24 cellular contexts compared by ENCODE assay signal in the genomic region with DNA sequence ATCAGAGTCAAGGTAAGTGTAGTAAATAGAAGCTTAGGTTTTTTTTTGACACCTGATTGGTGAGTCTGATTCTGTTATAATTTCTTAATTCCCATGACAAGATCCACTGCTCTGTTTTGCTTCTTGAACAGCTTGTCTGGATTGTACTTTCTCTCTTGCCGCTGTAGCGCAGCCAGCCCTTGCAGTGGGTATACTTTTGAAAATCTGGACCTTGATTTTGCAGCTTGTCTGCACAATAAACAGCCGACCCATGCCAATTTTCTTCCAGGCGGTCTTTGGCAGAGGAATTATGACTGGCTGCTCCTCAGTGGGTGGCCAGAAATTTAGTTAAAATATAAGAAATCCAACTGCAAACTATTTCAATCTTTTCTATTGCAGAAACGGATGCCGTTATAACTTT. TPM values are rescaled to one million over a fixed set of nuclear protein-coding genes. Genes with fewer than 3 reads are reported as not detected.
DNase-seq lines count a peak whose midpoint lies in the region; ATAC-seq, FAIRE-seq and TF ChIP-seq lines count a peak whose summit lies in the region.
"Had no signal": no experiment of that assay in that cellular context is flagged by ENCODE, and none has a peak within 500 bp of the region (broad histone marks: within the 10 kb centered on the region; RNA-seq: fewer than 3 reads in every experiment).

No MANE protein-coding gene starts in this region.

- peaks cover 15% of the 10 kb centered on the region for H3F3A ChIP-seq in SK-N-SH (replicated peaks; ENCODE audit: insufficient read depth)

- no peak for ATAC-seq in SK-N-SH treated with all-trans-retinoic acid at 6 μM for 48 hours
- peak; percentile 98 for ATAC-seq in left lobe of liver

- H3K4me2 ChIP-seq in SK-N-SH, result peak overlapping the region; percentile 45
- H3K4me2 ChIP-seq in astrocyte (ENCODE audit: low read length), result peak overlapping the region; percentile 44
- peak overlapping the region; percentile 36 for H3K4me2 ChIP-seq in skeletal muscle satellite cell (ENCODE audit: low read length)

- 0 out of 2 replicates have a peak, but pooled peaks cover 3% of the 10 kb centered on the region for H4K20me1 ChIP-seq in SK-N-SH (ENCODE audit: insufficient read depth)
- H4K20me1 ChIP-seq in astrocyte (ENCODE audit: insufficient read depth, low read length), result no peaks in the 10 kb centered on the region

- H3K27ac ChIP-seq in SK-N-SH (ENCODE audit: low read depth in 2 of 2, low read length in 1 of 2), result no peak overlapping the region
- H3K27ac ChIP-seq in astrocyte (ENCODE audit: low read depth, low read length), result no peak overlapping the region
- no peak overlapping the region for H3K27ac ChIP-seq in Peyer's patch
- H3K27ac ChIP-seq: 22Rv1 had no signal

- no peaks in the 10 kb centered on the region for H3K36me3 ChIP-seq in SK-N-SH (replicated peaks in 1 of 2; ENCODE audit: control insufficient read depth in 1 of 2, insufficient read depth in 2 of 2, low read length in 1 of 2)
- no peaks in the 10 kb centered on the region for H3K36me3 ChIP-seq in astrocyte (ENCODE audit: insufficient read depth, low read length)
- H3K36me3 ChIP-seq in skeletal muscle satellite cell (ENCODE audit: insufficient read depth, low read length), result no peaks in the 10 kb centered on the region
- H3K36me3 ChIP-seq in Peyer's patch, result no peaks in the 10 kb centered on the region
- no peaks in the 10 kb centered on the region for H3K36me3 ChIP-seq in Caco-2 (ENCODE audit: control insufficient read depth, insufficient read depth, low read length)

- TF ChIP-seq POLR2A in Peyer's patch (IDR thresholded peaks at IDR 0.05), result no peak

- BruUV-seq in Caco-2 (replicated peaks; lab: Mats Ljungman, UMichigan), result no TSS peak

- H3K9me3 ChIP-seq in SK-N-SH (no peaks in the 10 kb centered on the region), astrocyte (ENCODE audit: insufficient read depth, low read depth, low read length) (no peaks in the 10 kb centered on the region), skeletal muscle satellite cell (replicated peaks; ENCODE audit: low read length) (no peaks in the 10 kb centered on the region), Peyer's patch (no peaks in the 10 kb centered on the region), Caco-2 (no peaks in the 10 kb centered on the region)

- no peak for FAIRE-seq in astrocyte (lab: Jason Lieb, UNC)
- FAIRE-seq: D721Med had no signal

- CTCF ChIA-PET in SK-N-SH (lab: Yijun Ruan, JAX), result no interaction called here
- CTCF ChIA-PET in Caco-2 (lab: Charles Lee), result no interaction called here

- no peak overlapping the region for H3K4me3 Mint-ChIP-seq in astrocyte (ENCODE audit: unreplicated experiment)
- H3K4me3 Mint-ChIP-seq in immature natural killer cell, result no peak overlapping the region
- no peak overlapping the region for H3K4me3 Mint-ChIP-seq in Caco-2 (ENCODE audit: unreplicated experiment)
- H3K4me3 Mint-ChIP-seq: H9 had no signal

- TF ChIP-seq CTCF in SK-N-SH (IDR thresholded peaks at IDR 0.05) (no peak), astrocyte (IDR thresholded peaks at IDR 0.05; ENCODE audit: insufficient read depth, low read depth, low read length) (no peak), Peyer's patch (IDR thresholded peaks at IDR 0.05) (no peak), Caco-2 (IDR thresholded peaks at IDR 0.05; ENCODE audit: insufficient read depth in 1 of 2, low read depth in 1 of 2, low read length in 1 of 2, severe bottlenecking in 1 of 2, unreplicated experiment in 1 of 2) (no peak)

- H3K4me3 ChIP-seq in SK-N-SH (ENCODE audit: low read depth in 2 of 2, low read length in 1 of 2), result no peak overlapping the region; a peak in 1 of 4 replicates
- no peak overlapping the region for H3K4me3 ChIP-seq in astrocyte (ENCODE audit: insufficient read depth, low read depth, low read length)
- no peak overlapping the region for H3K4me3 ChIP-seq in skeletal muscle satellite cell (ENCODE audit: low read length)
- H3K4me3 ChIP-seq in Peyer's patch, result no peak overlapping the region
- H3K4me3 ChIP-seq in Caco-2 (ENCODE audit: low read depth, low read length), result no peak overlapping the region

- no peaks in the 10 kb centered on the region for H3K36me3 Mint-ChIP-seq in astrocyte (ENCODE audit: low read depth, unreplicated experiment)
- peaks cover 0 to 11% (median 9%) of the 10 kb centered on the region in 3 donors for H3K36me3 Mint-ChIP-seq in immature natural killer cell
- no peaks in the 10 kb centered on the region for H3K36me3 Mint-ChIP-seq in Caco-2 (ENCODE audit: insufficient read depth, unreplicated experiment)

- intact Hi-C loops in Caco-2 (cut with micrococcal nuclease; ENCODE audit: unreplicated experiment), result no loop called here

- H3K4me1 ChIP-seq in SK-N-SH (ENCODE audit: control insufficient read depth in 1 of 2, insufficient read depth in 2 of 2, low read depth in 1 of 2, low read length in 1 of 2) (peaks cover 4 to 16% of the 10 kb centered on the region in 2 experiments; a peak in 3 of 4 replicates), astrocyte (ENCODE audit: insufficient read depth, low read length) (peaks cover 14% of the 10 kb centered on the region), skeletal muscle satellite cell (ENCODE audit: control insufficient read depth, insufficient read depth, low read length) (peaks cover 34% of the 10 kb centered on the region), Peyer's patch (no peaks in the 10 kb centered on the region), Caco-2 (no peaks in the 10 kb centered on the region)

- 36% methylated on average over 6 of the region's 6 CpGs for WGBS in SK-N-SH (ENCODE audit: low lambda C conversion rate)

- H3K79me2 ChIP-seq in SK-N-SH (ENCODE audit: insufficient read depth), result no peaks in the 10 kb centered on the region
- no peaks in the 10 kb centered on the region for H3K79me2 ChIP-seq in astrocyte (ENCODE audit: insufficient read depth, low read length)

- H2AFZ ChIP-seq in SK-N-SH (ENCODE audit: low read depth) (peak overlapping the region; percentile 33; the same call in 1 of the 2 replicates), astrocyte (ENCODE audit: low read depth, low read length) (no peak overlapping the region)

- TF ChIP-seq RAD21 in SK-N-SH (IDR thresholded peaks at IDR 0.05; ENCODE audit: low read length), result no peak

- no peak overlapping the region for H3K27ac Mint-ChIP-seq in astrocyte (ENCODE audit: unreplicated experiment)
- no peak overlapping the region for H3K27ac Mint-ChIP-seq in immature natural killer cell
- no peak overlapping the region for H3K27ac Mint-ChIP-seq in Caco-2 (ENCODE audit: unreplicated experiment)
- H3K27ac Mint-ChIP-seq: H9 had no signal

- POLR2A ChIA-PET in SK-N-SH (lab: Yijun Ruan, JAX), result no interaction called here
- POLR2A ChIA-PET in Caco-2 (lab: Charles Lee), result no interaction called here

- H3K27me3 ChIP-seq in SK-N-SH (ENCODE audit: insufficient read depth), result peaks cover 20% of the 10 kb centered on the region; the same call in 1 of the 2 replicates
- no peaks in the 10 kb centered on the region for H3K27me3 ChIP-seq in astrocyte (ENCODE audit: insufficient read depth, low read length)
- H3K27me3 ChIP-seq in skeletal muscle satellite cell (ENCODE audit: control insufficient read depth, insufficient read depth, low read length), result peaks cover 11% of the 10 kb centered on the region
- no peaks in the 10 kb centered on the region for H3K27me3 ChIP-seq in Peyer's patch
- no peaks in the 10 kb centered on the region for H3K27me3 ChIP-seq in Caco-2 (replicated peaks; ENCODE audit: control insufficient read depth, insufficient read depth, low read length)

- H3K9me3 Mint-ChIP-seq in astrocyte (ENCODE audit: unreplicated experiment) (no peaks in the 10 kb centered on the region), immature natural killer cell (no peaks in the 10 kb centered on the region), Caco-2 (ENCODE audit: unreplicated experiment) (no peaks in the 10 kb centered on the region)
- H3K9me3 Mint-ChIP-seq: H9 had no signal

- TF ChIP-seq EP300 in SK-N-SH (IDR thresholded peaks at IDR 0.05; ENCODE audit: borderline replicate concordance in 1 of 2, low read depth in 1 of 2, low read length in 1 of 2), result no peak

- no peaks in the 10 kb centered on the region for H3K9me2 ChIP-seq in SK-N-SH

- DNase-seq in SK-N-SH (no peak), astrocyte (ENCODE audit: low read depth) (no peak), left lobe of liver (ENCODE audit: low spot score) (peak; percentile 65), Peyer's patch (no peak), immature natural killer cell (no peak), Caco-2 (no peak)
- DNase-seq: DMS79; H9; IMR-90; Karpas-422; NCI-H1105; NCI-H1694 treated with DMSO at 0.1 percent for 48 hours; NCI-H345; NCI-H69; NK-92 treated with Interleukin-12 subunit alpha and Interleukin-12 subunit beta, amount 100 ng/mL, for 24 hours had no signal

- H3K27me3 Mint-ChIP-seq in astrocyte (ENCODE audit: low read depth, unreplicated experiment) (peaks cover 2% of the 10 kb centered on the region), immature natural killer cell (ENCODE audit: low read depth in 3 of 3) (no peaks in the 10 kb centered on the region), Caco-2 (ENCODE audit: insufficient read depth, unreplicated experiment) (peaks cover 15% of the 10 kb centered on the region)
- H3K27me3 Mint-ChIP-seq: CD4-positive, alpha-beta memory T cell had no signal

- H3K9ac ChIP-seq in SK-N-SH (no peak overlapping the region), astrocyte (ENCODE audit: low read length) (no peak overlapping the region), skeletal muscle satellite cell (ENCODE audit: low read depth, low read length) (no peak overlapping the region)

- H3K4me1 Mint-ChIP-seq in astrocyte (ENCODE audit: low read depth, unreplicated experiment) (peaks cover 6% of the 10 kb centered on the region), immature natural killer cell (peaks cover 18 to 42% of the 10 kb centered on the region in 2 donors), Caco-2 (ENCODE audit: low read depth, unreplicated experiment) (no peaks in the 10 kb centered on the region)

TF ChIP-seq in SK-N-SH treated with all-trans-retinoic acid at 6 μM for 48 hours, 23 proteins besides CTCF, POLR2A, EP300 and RAD21:
- no peak for TF ChIP-seq ARNTL (CRISPR knock-in tag; IDR thresholded peaks at IDR 0.05; ENCODE audit: borderline replicate concordance, low read depth)

RNA-seq across cellular contexts. Expression of gene PTTG2, which starts 31.8 kb away (rescaled TPM):
- polyA plus RNA-seq in SK-N-SH (2012; rRNA removed) (not detected in 2 replicates), immature natural killer cell (not detected)
- polyA plus RNA-seq in SK-N-SH (2012; cell fraction: cytosol; rRNA removed), result not detected in 2 replicates
- polyA plus RNA-seq in SK-N-SH (2012; cell fraction: nucleus; rRNA removed), result not detected in 2 replicates
- total RNA-seq in astrocyte (not detected in 2 replicates), left lobe of liver (not detected), Peyer's patch (1 to 10 TPM in 2 of 4 donors, not detected in 2; 2.5 to 8.3 TPM), Caco-2 (2022) (not detected in 2 replicates)
- 0.25 TPM in 1 of 2 replicates, not detected in the other for total RNA-seq in skeletal muscle satellite cell (2012; rRNA removed)
- total RNA-seq: H9, HT-29, IMR-90, RPMI7951 had no signal
- polyA plus RNA-seq: AG04450; BJ; CD4-positive, alpha-beta memory T cell; IMR-90 had no signal

RNA-seq across cellular contexts. Expression of gene TBC1D1, which starts 37.5 kb away (rescaled TPM):
- polyA plus RNA-seq in SK-N-SH (2012; rRNA removed) (20.3 and 29.8 TPM in 2 replicates), immature natural killer cell (10 to 100 TPM; 15.2 to 33.3 (median 18.0) TPM)
- polyA plus RNA-seq in SK-N-SH (2012; cell fraction: cytosol; rRNA removed), result 19.5 and 22.9 TPM in 2 replicates
- 25.6 and 30.5 TPM in 2 replicates for polyA plus RNA-seq in SK-N-SH (2012; cell fraction: nucleus; rRNA removed)
- total RNA-seq in astrocyte (54.5 and 59.8 TPM in 2 replicates), left lobe of liver (28.0 TPM), Peyer's patch (100 to 1,000 TPM in 2 of 4 donors, 10 to 100 TPM in 2; 66.2 to 120 (median 87.9) TPM), Caco-2 (2022) (26.0 and 28.5 TPM in 2 replicates)
- 58.3 and 65.9 TPM in 2 replicates for total RNA-seq in skeletal muscle satellite cell (2012; rRNA removed)
